In the genomic region with DNA sequence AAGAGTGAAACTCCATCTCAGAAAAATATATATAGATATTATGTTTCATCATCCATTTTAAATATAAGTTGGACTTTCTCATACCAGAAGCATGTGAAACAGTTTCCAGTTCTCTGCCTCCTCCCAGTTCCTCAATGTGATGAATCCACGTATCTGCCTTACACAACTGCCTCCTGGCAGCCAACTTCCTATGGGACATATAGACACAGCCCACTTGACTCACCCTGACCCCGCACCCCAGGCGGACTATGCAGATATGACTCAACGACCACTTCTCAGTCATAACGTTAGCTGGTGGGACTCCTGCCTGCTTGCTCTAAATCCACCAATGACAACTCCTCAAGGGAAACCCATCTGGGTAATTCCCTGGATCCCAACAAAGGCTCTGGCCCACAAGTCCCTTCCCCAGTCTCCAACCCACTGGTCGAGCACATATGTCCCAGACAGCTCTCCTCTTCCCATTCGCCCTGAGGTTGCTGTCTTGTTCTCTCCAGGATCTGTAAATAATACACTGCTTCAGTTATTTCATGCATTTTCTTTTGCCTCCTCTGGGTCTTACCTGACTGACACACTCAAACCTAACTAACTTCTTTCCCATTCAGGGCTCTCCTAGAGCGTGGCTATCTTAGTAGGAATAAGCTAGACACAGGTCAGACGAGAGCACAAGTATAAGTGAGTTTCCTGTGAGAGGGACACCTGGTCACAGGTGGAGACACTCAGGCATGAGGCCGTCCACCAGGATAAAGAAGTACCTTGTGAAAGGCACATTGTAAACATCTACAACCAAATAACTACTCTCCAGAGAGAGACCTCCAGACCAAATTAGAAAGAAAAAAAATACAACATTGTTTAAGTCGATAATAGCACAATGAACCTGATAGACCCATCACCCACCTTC, we compare ENCODE assay signal across 8 cellular contexts.
A peak's percentile ranks its signal among the peaks of the same experiment; 100 is the strongest.
DNase-seq lines count a peak whose midpoint lies in the region; ATAC-seq and TF ChIP-seq lines count a peak whose summit lies in the region.

No MANE protein-coding gene starts in this region.

- H4K20me1 ChIP-seq in PC-3 (ENCODE audit: low read length), result no peaks in the 10 kb centered on the region

- H3K36me3 ChIP-seq in PC-3 (ENCODE audit: low read depth, low read length), result no peaks in the 10 kb centered on the region

- no peak for TF ChIP-seq CTCF in PC-3 (conservative IDR thresholded peaks at IDR 0.05; ENCODE audit: low read depth, low read length)

- ATAC-seq in PC-3 (peak; percentile 79), GM18858 (IDR thresholded peaks at IDR 0.05; ENCODE audit: unreplicated experiment) (no peak)
- ATAC-seq in stimulated activated naive CD8-positive, alpha-beta T cell treated with anti-CD3 and anti-CD28 coated beads, Interleukin-15, Interleukin-2, amounts not matched to agents 100 U/mL and 50 U/mL, for 24 hours, result peak; percentile 85

- H3K79me2 ChIP-seq in PC-3 (ENCODE audit: low read length), result no peaks in the 10 kb centered on the region

- no peak overlapping the region for H3K4me3 Mint-ChIP-seq in activated naive CD4-positive, alpha-beta T cell treated with anti-CD3 and anti-CD28 coated beads, Interleukin-2, amount 10 ng/mL, durations not matched to agents 7 days and 5 days

- no peaks in the 10 kb centered on the region for H3K36me3 Mint-ChIP-seq in activated naive CD4-positive, alpha-beta T cell treated with anti-CD3 and anti-CD28 coated beads, Interleukin-2, amount 10 ng/mL, durations not matched to agents 7 days and 5 days

- intact Hi-C loops in PC-3 (cut with micrococcal nuclease), result no loop called here

- peak overlapping the region; percentile 86 for H3K27ac ChIP-seq in PC-3 (ENCODE audit: low read length)

- peaks cover 33% of the 10 kb centered on the region for H3K4me1 ChIP-seq in PC-3 (ENCODE audit: insufficient read depth, low read length)

- peak overlapping the region; percentile 51 for H3K9ac ChIP-seq in PC-3 (ENCODE audit: low read length)

- peaks cover 3% of the 10 kb centered on the region for H3F3A ChIP-seq in PC-3 (ENCODE audit: low read length, unreplicated experiment)

- BruUV-seq in PC-3 (replicated peaks; lab: Mats Ljungman, UMichigan), result no TSS peak

- H3K27me3 ChIP-seq in PC-3 (ENCODE audit: low read length), result no peaks in the 10 kb centered on the region

- H3K9me2 ChIP-seq in PC-3 (replicated peaks; ENCODE audit: low read length), result no peaks in the 10 kb centered on the region

- peak; percentile 33 for DNase-seq in activated naive CD4-positive, alpha-beta T cell treated with Interleukin-2 at 50 U/mL for 16 hours
- DNase-seq in activated naive CD4-positive, alpha-beta T cell treated with anti-CD3 and anti-CD28 coated beads, Interleukin-2, amount 10 ng/mL, durations not matched to agents 7 days and 5 days, result no peak
- DNase-seq in PC-3 (peak; percentile 91), fibroblast of gingiva (ENCODE audit: low read depth) (peak; percentile 79), NCI-H2107 treated with DMSO at 0.1 percent for 48 hours (lab: John Stamatoyannopoulos, UW; ENCODE audit: unreplicated experiment) (no peak), dermis blood vessel endothelial cell (no peak)
- DNase-seq in stimulated activated naive CD8-positive, alpha-beta T cell treated with anti-CD3 and anti-CD28 coated beads, Interleukin-15, Interleukin-2, amounts not matched to agents 100 U/mL and 50 U/mL, for 24 hours, result peak; percentile 65

- no peak overlapping the region for H3K27ac Mint-ChIP-seq in activated naive CD4-positive, alpha-beta T cell treated with anti-CD3 and anti-CD28 coated beads, Interleukin-2, amount 10 ng/mL, durations not matched to agents 7 days and 5 days

- H3K27me3 Mint-ChIP-seq in activated naive CD4-positive, alpha-beta T cell treated with anti-CD3 and anti-CD28 coated beads, Interleukin-2, amount 10 ng/mL, durations not matched to agents 7 days and 5 days, result peaks cover 19% of the 10 kb centered on the region

- no peak overlapping the region for H3K4me3 ChIP-seq in PC-3 (ENCODE audit: low read length)

- POLR2A ChIA-PET in PC-3 (lab: Charles Lee; ENCODE audit: unreplicated experiment), result no interaction called here

- H3K9me3 ChIP-seq in PC-3 (ENCODE audit: low read length), result no peaks in the 10 kb centered on the region

- no peak overlapping the region; the same call in 1 of the 2 replicates for H3K4me2 ChIP-seq in PC-3 (ENCODE audit: low read length)

- CTCF ChIA-PET in activated naive CD4-positive, alpha-beta T cell treated with anti-CD3 and anti-CD28 coated beads, Interleukin-2, amount 10 ng/mL, durations not matched to agents 7 days and 5 days (lab: Charles Lee), result interaction anchor here (1.1 to 1.3 kb wide), 2 partner anchors 9 to 31 kb away, joined by 3 read pairs; no protein-coding TSS in a partner anchor
- CTCF ChIA-PET in PC-3 (lab: Charles Lee), result no interaction called here

- H3K4me1 Mint-ChIP-seq in activated naive CD4-positive, alpha-beta T cell treated with anti-CD3 and anti-CD28 coated beads, Interleukin-2, amount 10 ng/mL, durations not matched to agents 7 days and 5 days, result peaks cover 23% of the 10 kb centered on the region

- H2AFZ ChIP-seq in PC-3 (ENCODE audit: low read length), result peak overlapping the region; percentile 53

- H3K9me3 Mint-ChIP-seq in activated naive CD4-positive, alpha-beta T cell treated with anti-CD3 and anti-CD28 coated beads, Interleukin-2, amount 10 ng/mL, durations not matched to agents 7 days and 5 days, result no peaks in the 10 kb centered on the region

Comparison
In these comparisons a context has a peak if more than half of its experiments do, and no peak if none do; other contexts are left out.
1. DNase-seq: peak in activated naive CD4-positive, alpha-beta T cell treated with Interleukin-2 at 50 U/mL for 16 hours (single experiment), PC-3 (single experiment), fibroblast of gingiva (single experiment) and stimulated activated naive CD8-positive, alpha-beta T cell treated with anti-CD3 and anti-CD28 coated beads, Interleukin-15, Interleukin-2, amounts not matched to agents 100 U/mL and 50 U/mL, for 24 hours (single experiment); none in activated naive CD4-positive, alpha-beta T cell treated with anti-CD3 and anti-CD28 coated beads, Interleukin-2, amount 10 ng/mL, durations not matched to agents 7 days and 5 days (single experiment), NCI-H2107 treated with DMSO at 0.1 percent for 48 hours (single experiment) and dermis blood vessel endothelial cell (single experiment).